In genomic region chr11:103958475-103959215, GRCh38 we compare ENCODE assay signal across 13 cellular contexts.
DNase-seq lines count a peak whose midpoint lies in the region; ATAC-seq and TF ChIP-seq lines count a peak whose summit lies in the region.
"Had no signal": no experiment of that assay in that cellular context is flagged by ENCODE, and none has a peak within 500 bp of the region (broad histone marks: within the 10 kb centered on the region; RNA-seq: fewer than 3 reads in every experiment).

No MANE protein-coding gene starts in this region.

- H3K36me3 ChIP-seq in osteoblast (ENCODE audit: insufficient read depth, low read length): no peaks in the 10 kb centered on the region

- no peak overlapping the region for H2AFZ ChIP-seq in osteoblast (ENCODE audit: low read length)

- peak; percentile 47 for ATAC-seq in GM18511 (IDR thresholded peaks at IDR 0.05; ENCODE audit: unreplicated experiment)
- peak; percentile 58 for ATAC-seq in GM21447 (IDR thresholded peaks at IDR 0.05; ENCODE audit: unreplicated experiment)
- peak; percentile 36 for ATAC-seq in HG03108 (IDR thresholded peaks at IDR 0.05; ENCODE audit: unreplicated experiment)
- peak; percentile 67 for ATAC-seq in central memory CD8-positive, alpha-beta T cell (replicated peaks; ENCODE audit: extremely low read depth, poor library complexity, severe bottlenecking)

- H3K27ac ChIP-seq in osteoblast (ENCODE audit: low read depth, low read length): no peak overlapping the region

- peak overlapping the region; percentile 44 for H3K27ac Mint-ChIP-seq in central memory CD8-positive, alpha-beta T cell (ENCODE audit: low read depth)
- H3K27ac Mint-ChIP-seq: CD14-positive monocyte; stimulated activated memory B cell treated with anti-CD40 and anti-IgM and Interleukin-4, amounts not matched to agents 10 μg/mL and 1 μg/mL and 100 μg/mL, for 72 hours had no signal

- peak overlapping the region; percentile 13 for H3K4me3 Mint-ChIP-seq in central memory CD8-positive, alpha-beta T cell
- H3K4me3 Mint-ChIP-seq: activated T-helper 1 cell treated with anti-CD3 and anti-CD28 coated beads, Interleukin-12 subunit alpha, Interleukin-12 subunit beta, Interleukin-2, Interleukin-4 antibody, amounts not matched to agents 30 ng/mL and 10 ng/mL and 1 ng/mL, durations not matched to agents 14 hours and 24 hours and 36 hours; CD14-positive monocyte; stimulated activated memory B cell treated with anti-CD40 and anti-IgM and Interleukin-4, amounts not matched to agents 10 μg/mL and 1 μg/mL and 100 μg/mL, for 72 hours had no signal

- no peaks in the 10 kb centered on the region for H3K9me3 Mint-ChIP-seq in central memory CD8-positive, alpha-beta T cell
- H3K9me3 Mint-ChIP-seq: stimulated activated memory B cell treated with anti-CD40 and anti-IgM and Interleukin-4, amounts not matched to agents 10 μg/mL and 1 μg/mL and 100 μg/mL, for 72 hours had no signal

- in situ Hi-C loops in KBM-7 (cut with MboI; ENCODE audit: low pct_unique_long_range_greater_than_20kb, low sequenced_read_pairs): no loop called here

- peaks cover 3% of the 10 kb centered on the region for H3K36me3 Mint-ChIP-seq in central memory CD8-positive, alpha-beta T cell (ENCODE audit: insufficient read depth)
- H3K36me3 Mint-ChIP-seq: CD14-positive monocyte had no signal

- H4K20me1 ChIP-seq in osteoblast (ENCODE audit: insufficient read depth, low read length): no peaks in the 10 kb centered on the region

- H3K9me3 ChIP-seq in osteoblast (ENCODE audit: low read depth, low read length): no peaks in the 10 kb centered on the region

- H3K4me3 ChIP-seq in osteoblast (ENCODE audit: insufficient read depth, low read length): no peak overlapping the region

- peaks cover 12% of the 10 kb centered on the region for H3K4me1 Mint-ChIP-seq in central memory CD8-positive, alpha-beta T cell
- H3K4me1 Mint-ChIP-seq: CD14-positive monocyte had no signal

- H3K27me3 Mint-ChIP-seq in central memory CD8-positive, alpha-beta T cell: no peaks in the 10 kb centered on the region
- H3K27me3 Mint-ChIP-seq: stimulated activated memory B cell treated with anti-CD40 and anti-IgM and Interleukin-4, amounts not matched to agents 10 μg/mL and 1 μg/mL and 100 μg/mL, for 72 hours had no signal

- no peak for TF ChIP-seq POLR2A in erythroblast (IDR thresholded peaks at IDR 0.05; ENCODE audit: low read length)

- H3K27me3 ChIP-seq in osteoblast (ENCODE audit: insufficient read depth, low read length): no peaks in the 10 kb centered on the region

- TF ChIP-seq CTCF in osteoblast (IDR thresholded peaks at IDR 0.05; ENCODE audit: extremely low read depth, low read depth, low read length): no peak

- H3K79me2 ChIP-seq in osteoblast (ENCODE audit: insufficient read depth, low read length): no peaks in the 10 kb centered on the region

- no peaks in the 10 kb centered on the region for H3K4me1 ChIP-seq in osteoblast (ENCODE audit: insufficient read depth, low read length)

- DNase-seq in central memory CD8-positive, alpha-beta T cell (ENCODE audit: low spot score in 2 of 2): no peak
- DNase-seq in osteoblast (ENCODE audit: insufficient read length, low spot score, missing footprints) (no peak), KBM-7 (no peak), NCI-H187 treated with DMSO at 0.1 percent for 48 hours (lab: John Stamatoyannopoulos, UW) (no peak), erythroblast (lab: John Stamatoyannopoulos, UW) (no peak)
- DNase-seq: NCI-H1436 treated with DMSO at 0.1 percent for 48 hours, NCI-H82 had no signal

- no peak overlapping the region for H3K4me2 ChIP-seq in osteoblast (ENCODE audit: insufficient read depth, low read length)
